In genomic region chr22:26066534-26066933, GRCh38 we compare ENCODE assay signal across 10 cellular contexts.
A peak's percentile ranks its signal among the peaks of the same experiment; 100 is the strongest.
DNase-seq lines count a peak whose midpoint lies in the region; ATAC-seq and TF ChIP-seq lines count a peak whose summit lies in the region.
"Had no signal": no experiment of that assay in that cellular context is flagged by ENCODE, and none has a peak within 500 bp of the region (broad histone marks: within the 10 kb centered on the region; RNA-seq: fewer than 3 reads in every experiment).

No MANE protein-coding gene starts in this region.

- no peak overlapping the region for H3K4me2 ChIP-seq in Karpas-422 (ENCODE audit: low read depth, low read length, poor library complexity, severe bottlenecking)

- no peak for TF ChIP-seq EP300 in ovary (IDR thresholded peaks at IDR 0.05)

- H3K9me3 ChIP-seq in ovary (no peaks in the 10 kb centered on the region), Karpas-422 (ENCODE audit: low read length) (no peaks in the 10 kb centered on the region)
- H3K9me3 ChIP-seq: BE2C, vagina had no signal

- TF ChIP-seq POLR2A in ovary (IDR thresholded peaks at IDR 0.05), result no peak

- no peak overlapping the region for H3K9ac ChIP-seq in Karpas-422 (ENCODE audit: low read length)

- 2 to 4% (median 2%) methylated on average over 6 of the region's 6 CpGs for WGBS in ovary, 3 donors

- intact Hi-C loops in ovary (cut with DNase I), result no loop called here

- DNase-seq in DMS 273 treated with DMSO at 0.1 percent for 48 hours (lab: John Stamatoyannopoulos, UW) (peak; percentile 7), NCI-H1436 treated with DMSO at 0.1 percent for 48 hours (lab: John Stamatoyannopoulos, UW) (peak; percentile 93), NCI-H774 (lab: John Stamatoyannopoulos, UW) (peak; percentile 64), left kidney (ENCODE audit: low read depth, low spot score) (peak; percentile 84), ovary (no peak), Karpas-422 (no peak)
- DNase-seq: BE2C had no signal

- H3K79me2 ChIP-seq in Karpas-422 (ENCODE audit: low read length), result no peaks in the 10 kb centered on the region

- no peaks in the 10 kb centered on the region for H4K20me1 ChIP-seq in Karpas-422 (ENCODE audit: insufficient read depth, low read depth, low read length)

- ATAC-seq in GM21526 (IDR thresholded peaks at IDR 0.05; ENCODE audit: low FRiP score, unreplicated experiment) (no peak), HG03196 (IDR thresholded peaks at IDR 0.05; ENCODE audit: unreplicated experiment) (no peak)

- H3K27ac ChIP-seq in ovary, result no peak overlapping the region
- no peak overlapping the region for H3K27ac ChIP-seq in Karpas-422 (ENCODE audit: low read length)
- H3K27ac ChIP-seq: vagina had no signal

- H3K4me3 ChIP-seq in ovary (no peak overlapping the region), Karpas-422 (ENCODE audit: low read length) (no peak overlapping the region)
- H3K4me3 ChIP-seq: vagina had no signal

- no peaks in the 10 kb centered on the region for H3K27me3 ChIP-seq in ovary
- H3K27me3 ChIP-seq in Karpas-422 (ENCODE audit: low read length), result no peaks in the 10 kb centered on the region
- H3K27me3 ChIP-seq: BE2C, vagina had no signal

- H3K4me1 ChIP-seq in ovary (ENCODE audit: insufficient read depth) (no peaks in the 10 kb centered on the region), Karpas-422 (ENCODE audit: low read length) (peaks cover 7% of the 10 kb centered on the region; the same call in 1 of the 2 replicates)
- H3K4me1 ChIP-seq: BE2C, vagina had no signal

- TF ChIP-seq CTCF in ovary (IDR thresholded peaks at IDR 0.05), result no peak

- no peak overlapping the region for H2AFZ ChIP-seq in Karpas-422 (ENCODE audit: low read length)

- H3K36me3 ChIP-seq in ovary (no peaks in the 10 kb centered on the region), Karpas-422 (ENCODE audit: insufficient read depth, low read length) (no peaks in the 10 kb centered on the region)
- H3K36me3 ChIP-seq: BE2C, vagina had no signal

- H3K9me2 ChIP-seq in Karpas-422 (replicated peaks; ENCODE audit: insufficient read depth, low read length), result no peaks in the 10 kb centered on the region

Comparison
In these comparisons a context has a peak if more than half of its experiments do, and no peak if none do; other contexts are left out.
1. DNase-seq: peak in DMS 273 treated with DMSO at 0.1 percent for 48 hours (single experiment), NCI-H1436 treated with DMSO at 0.1 percent for 48 hours (single experiment), NCI-H774 (single experiment) and left kidney (single experiment); none in ovary (0 of 5) and Karpas-422 (single experiment).